Comparison of ENCODE assay signal across 25 cellular contexts in genomic region chr14:105102893-105103292, GRCh38. TPM values are rescaled to one million over a fixed set of nuclear protein-coding genes. Genes with fewer than 3 reads are reported as not detected.
"Had no signal": no experiment of that assay in that cellular context is flagged by ENCODE, and none has a peak within 500 bp of the region (broad histone marks: within the 10 kb centered on the region; RNA-seq: fewer than 3 reads in every experiment).

No MANE protein-coding gene starts in this region.

- H3K36me3 Mint-ChIP-seq: natural killer cell had no signal

- DNase-seq: cortex of kidney; dorsolateral prefrontal cortex; effector CD8-positive, alpha-beta T cell; gastrocnemius medialis; heart right ventricle; islet precursor cell; left ventricle myocardium inferior; mesenchymal stem cell; mucosa of descending colon; natural killer cell; ovary; right cardiac atrium; spleen; stimulated activated CD4-positive, alpha-beta T cell treated with anti-CD3 and anti-CD28 coated beads, Interleukin-15, amount 100 ng/mL, for 24 hours; stimulated activated CD4-positive, alpha-beta T cell treated with anti-CD3 and anti-CD28 coated beads, Interleukin-1b, Interleukin-23, amount 100 ng/mL, for 48 hours; stimulated activated CD4-positive, alpha-beta T cell treated with anti-CD3 and anti-CD28 coated beads, Interleukin-4, amount 100 ng/mL, for 24 hours; stimulated activated naive B cell treated with anti-CD40 and anti-IgM and Interleukin-4, amounts not matched to agents 10 μg/mL and 1 μg/mL and 100 μg/mL, for 72 hours; upper lobe of left lung; uterus had no signal

- H3K27ac ChIP-seq: dorsolateral prefrontal cortex, esophagus muscularis mucosa, gastrocnemius medialis, heart right ventricle, left ventricle myocardium inferior, ovary, spleen, upper lobe of left lung, uterus had no signal

- H3K4me1 Mint-ChIP-seq: central memory CD8-positive, alpha-beta T cell; natural killer cell; neural crest cell had no signal

- H3K27me3 ChIP-seq: ovary, upper lobe of left lung, uterus had no signal

- H3K4me3 ChIP-seq: dorsolateral prefrontal cortex, esophagus muscularis mucosa, heart right ventricle, left ventricle myocardium inferior, lung, mucosa of descending colon, ovary, spleen, upper lobe of left lung, uterus had no signal

- H3K36me3 ChIP-seq: esophagus muscularis mucosa, gastrocnemius medialis, heart right ventricle, left ventricle myocardium inferior, ovary, spleen, upper lobe of left lung, uterus had no signal

- H3K4me3 Mint-ChIP-seq: central memory CD8-positive, alpha-beta T cell; natural killer cell; neural crest cell; stimulated activated naive B cell treated with anti-CD40 and anti-IgM and Interleukin-4, amounts not matched to agents 10 μg/mL and 1 μg/mL and 100 μg/mL, for 72 hours had no signal

- H3K9me3 ChIP-seq: ovary, upper lobe of left lung, uterus had no signal

- H3K4me1 ChIP-seq: esophagus muscularis mucosa, gastrocnemius medialis, heart right ventricle, left ventricle myocardium inferior, spleen, upper lobe of left lung, uterus had no signal

- ATAC-seq: gastrocnemius medialis, heart right ventricle, mucosa of descending colon, natural killer cell, right cardiac atrium had no signal

- H3K27ac Mint-ChIP-seq: natural killer cell; progenitor cell of endocrine pancreas; stimulated activated naive B cell treated with anti-CD40 and anti-IgM and Interleukin-4, amounts not matched to agents 10 μg/mL and 1 μg/mL and 100 μg/mL, for 72 hours had no signal

RNA-seq across cellular contexts. Expression of gene GPR132, which starts 37.7 kb away (rescaled TPM):
- total RNA-seq: fibroblast of villous mesenchyme, neural crest cell had no signal
